Comparison of ENCODE assay signal across 21 cellular contexts in genomic region chr1:178899402-178899801, GRCh38. TPM values are rescaled to one million over a fixed set of nuclear protein-coding genes. Genes with fewer than 3 reads are reported as not detected.
A peak's percentile ranks its signal among the peaks of the same experiment; 100 is the strongest.
DNase-seq lines count a peak whose midpoint lies in the region; ATAC-seq, FAIRE-seq and TF ChIP-seq lines count a peak whose summit lies in the region.
"Had no signal": no experiment of that assay in that cellular context is flagged by ENCODE, and none has a peak within 500 bp of the region (broad histone marks: within the 10 kb centered on the region; RNA-seq: fewer than 3 reads in every experiment).

No MANE protein-coding gene starts in this region.

- FAIRE-seq in pancreas (lab: Jason Lieb, UNC) = peak; percentile 57
- FAIRE-seq: GM12891, GM18507, H1 had no signal

- intact Hi-C loops in activated CD8-positive, alpha-beta T cell treated with anti-CD3 and anti-CD28 coated beads for 36 hours (cut with micrococcal nuclease) = no loop called here
- intact Hi-C loops in pancreas (cut with DNase I) (no loop called here), esophagus muscularis mucosa (cut with DNase I) (no loop called here)

- H3K27ac ChIP-seq in pancreas (no peak overlapping the region), esophagus muscularis mucosa (replicated peaks in 1 of 4) (no peak overlapping the region)
- H3K27ac ChIP-seq: 22Rv1 had no signal

- TF ChIP-seq EP300 in esophagus muscularis mucosa (IDR thresholded peaks at IDR 0.05) = no peak

- no peak overlapping the region for H3K4me3 Mint-ChIP-seq in activated CD8-positive, alpha-beta T cell treated with anti-CD3 and anti-CD28 coated beads, Interleukin-2, amount 10 ng/mL, durations not matched to agents 7 days and 5 days
- no peak overlapping the region for H3K4me3 Mint-ChIP-seq in activated CD8-positive, alpha-beta T cell treated with anti-CD3 and anti-CD28 coated beads for 36 hours
- H3K4me3 Mint-ChIP-seq in IgD-negative memory B cell = peak overlapping the region in 1 of 4 donors; percentile 6
- H3K4me3 Mint-ChIP-seq in activated naive CD8-positive, alpha-beta T cell treated with anti-CD3 and anti-CD28 coated beads, Interleukin-2, amount 10 ng/mL, durations not matched to agents 7 days and 5 days = peak overlapping the region; percentile 18
- H3K4me3 Mint-ChIP-seq: CD4-positive, CD25-positive, alpha-beta regulatory T cell had no signal

- no peaks in the 10 kb centered on the region for H3K9me3 Mint-ChIP-seq in activated CD8-positive, alpha-beta T cell treated with anti-CD3 and anti-CD28 coated beads, Interleukin-2, amount 10 ng/mL, durations not matched to agents 7 days and 5 days (ENCODE audit: insufficient read depth)
- H3K9me3 Mint-ChIP-seq in activated CD8-positive, alpha-beta T cell treated with anti-CD3 and anti-CD28 coated beads for 36 hours = peaks cover 3% of the 10 kb centered on the region
- peaks cover 2 to 12% (median 8%) of the 10 kb centered on the region in 3 donors for H3K9me3 Mint-ChIP-seq in IgD-negative memory B cell
- peaks cover 2% of the 10 kb centered on the region for H3K9me3 Mint-ChIP-seq in activated naive CD8-positive, alpha-beta T cell treated with anti-CD3 and anti-CD28 coated beads, Interleukin-2, amount 10 ng/mL, durations not matched to agents 7 days and 5 days

- H3K4me3 ChIP-seq in pancreas = no peak overlapping the region
- no peak overlapping the region for H3K4me3 ChIP-seq in esophagus muscularis mucosa

- H3K36me3 ChIP-seq in pancreas = no peaks in the 10 kb centered on the region
- peaks cover 0 to 15% (median 5%) of the 10 kb centered on the region in 4 donors for H3K36me3 ChIP-seq in esophagus muscularis mucosa
- H3K36me3 ChIP-seq: BE2C had no signal

- H3K4me1 ChIP-seq in pancreas = no peaks in the 10 kb centered on the region
- no peaks in the 10 kb centered on the region for H3K4me1 ChIP-seq in esophagus muscularis mucosa
- H3K4me1 ChIP-seq: BE2C, Caco-2 had no signal

- H3K36me3 Mint-ChIP-seq in activated CD8-positive, alpha-beta T cell treated with anti-CD3 and anti-CD28 coated beads, Interleukin-2, amount 10 ng/mL, durations not matched to agents 7 days and 5 days (ENCODE audit: low read depth) = peaks cover 5% of the 10 kb centered on the region
- H3K36me3 Mint-ChIP-seq in activated CD8-positive, alpha-beta T cell treated with anti-CD3 and anti-CD28 coated beads for 36 hours (ENCODE audit: low read depth) = peaks cover 21% of the 10 kb centered on the region
- peaks cover 27% of the 10 kb centered on the region for H3K36me3 Mint-ChIP-seq in IgD-negative memory B cell
- peaks cover 6% of the 10 kb centered on the region for H3K36me3 Mint-ChIP-seq in activated naive CD8-positive, alpha-beta T cell treated with anti-CD3 and anti-CD28 coated beads, Interleukin-2, amount 10 ng/mL, durations not matched to agents 7 days and 5 days

- H3K4me1 Mint-ChIP-seq in activated CD8-positive, alpha-beta T cell treated with anti-CD3 and anti-CD28 coated beads, Interleukin-2, amount 10 ng/mL, durations not matched to agents 7 days and 5 days (ENCODE audit: low read depth) = peaks cover 3% of the 10 kb centered on the region
- H3K4me1 Mint-ChIP-seq in activated CD8-positive, alpha-beta T cell treated with anti-CD3 and anti-CD28 coated beads for 36 hours (ENCODE audit: low read depth) = peaks cover 10% of the 10 kb centered on the region
- peaks cover 8 to 32% (median 10%) of the 10 kb centered on the region in 3 donors for H3K4me1 Mint-ChIP-seq in IgD-negative memory B cell
- H3K4me1 Mint-ChIP-seq in activated naive CD8-positive, alpha-beta T cell treated with anti-CD3 and anti-CD28 coated beads, Interleukin-2, amount 10 ng/mL, durations not matched to agents 7 days and 5 days = peaks cover 3% of the 10 kb centered on the region

- ATAC-seq in activated CD8-positive, alpha-beta T cell treated with anti-CD3 and anti-CD28 coated beads, Interleukin-2, amount 10 ng/mL, durations not matched to agents 7 days and 5 days = no peak
- ATAC-seq in activated CD8-positive, alpha-beta T cell treated with anti-CD3 and anti-CD28 coated beads for 36 hours = no peak
- ATAC-seq in activated naive CD8-positive, alpha-beta T cell treated with anti-CD3 and anti-CD28 coated beads, Interleukin-2, amount 10 ng/mL, durations not matched to agents 7 days and 5 days (ENCODE audit: low read depth) = no peak
- ATAC-seq in pancreas (no peak), GM18517 (IDR thresholded peaks at IDR 0.05; ENCODE audit: unreplicated experiment) (no peak)

- H3K27me3 Mint-ChIP-seq in activated CD8-positive, alpha-beta T cell treated with anti-CD3 and anti-CD28 coated beads, Interleukin-2, amount 10 ng/mL, durations not matched to agents 7 days and 5 days (ENCODE audit: low read depth) = no peaks in the 10 kb centered on the region
- H3K27me3 Mint-ChIP-seq in activated CD8-positive, alpha-beta T cell treated with anti-CD3 and anti-CD28 coated beads for 36 hours = no peaks in the 10 kb centered on the region
- H3K27me3 Mint-ChIP-seq in IgD-negative memory B cell = no peaks in the 10 kb centered on the region
- H3K27me3 Mint-ChIP-seq in activated naive CD8-positive, alpha-beta T cell treated with anti-CD3 and anti-CD28 coated beads, Interleukin-2, amount 10 ng/mL, durations not matched to agents 7 days and 5 days = no peaks in the 10 kb centered on the region

- WGBS in pancreas, 2 donors = 84 to 85% methylated on average over 2 of the region's 2 CpGs
- 91% methylated on average over 2 of the region's 2 CpGs for WGBS in esophagus muscularis mucosa

- no peak for DNase-seq in activated CD8-positive, alpha-beta T cell treated with anti-CD3 and anti-CD28 coated beads, Interleukin-2, amount 10 ng/mL, durations not matched to agents 7 days and 5 days
- DNase-seq in activated CD8-positive, alpha-beta T cell treated with anti-CD3 and anti-CD28 coated beads for 36 hours = no peak
- DNase-seq in activated naive CD8-positive, alpha-beta T cell treated with anti-CD3 and anti-CD28 coated beads, Interleukin-2, amount 10 ng/mL, durations not matched to agents 7 days and 5 days = no peak
- DNase-seq in pancreas (no peak), esophagus muscularis mucosa (ENCODE audit: extremely low spot score) (no peak), HPDE6-E6E7 (ENCODE audit: extremely low spot score) (no peak)
- DNase-seq: BE2C, Caco-2, EL, KBM-7, MV-4-11, NCI-H1694 treated with DMSO at 0.1 percent for 48 hours, NCI-H226, NCI-H524 had no signal

- no peak for TF ChIP-seq POLR2A in esophagus muscularis mucosa (IDR thresholded peaks at IDR 0.05; ENCODE audit: low read depth)

- H3K9me3 ChIP-seq in pancreas = no peaks in the 10 kb centered on the region
- no peaks in the 10 kb centered on the region for H3K9me3 ChIP-seq in esophagus muscularis mucosa
- H3K9me3 ChIP-seq: BE2C, Caco-2 had no signal

- peak overlapping the region; percentile 35 for H3K27ac Mint-ChIP-seq in activated CD8-positive, alpha-beta T cell treated with anti-CD3 and anti-CD28 coated beads, Interleukin-2, amount 10 ng/mL, durations not matched to agents 7 days and 5 days
- no peak overlapping the region for H3K27ac Mint-ChIP-seq in activated CD8-positive, alpha-beta T cell treated with anti-CD3 and anti-CD28 coated beads for 36 hours
- peak overlapping the region; percentile 29 to 82 (median 68) for H3K27ac Mint-ChIP-seq in IgD-negative memory B cell
- peak overlapping the region; percentile 57 for H3K27ac Mint-ChIP-seq in activated naive CD8-positive, alpha-beta T cell treated with anti-CD3 and anti-CD28 coated beads, Interleukin-2, amount 10 ng/mL, durations not matched to agents 7 days and 5 days

- H3K27me3 ChIP-seq in pancreas = no peaks in the 10 kb centered on the region
- H3K27me3 ChIP-seq in esophagus muscularis mucosa = no peaks in the 10 kb centered on the region
- H3K27me3 ChIP-seq: BE2C had no signal

- POLR2A ChIA-PET in activated CD8-positive, alpha-beta T cell treated with anti-CD3 and anti-CD28 coated beads, Interleukin-2, amount 10 ng/mL, durations not matched to agents 7 days and 5 days (lab: Charles Lee) = no interaction called here
- POLR2A ChIA-PET in activated CD8-positive, alpha-beta T cell treated with anti-CD3 and anti-CD28 coated beads for 36 hours (lab: Charles Lee) = no interaction called here
- POLR2A ChIA-PET in activated naive CD8-positive, alpha-beta T cell treated with anti-CD3 and anti-CD28 coated beads, Interleukin-2, amount 10 ng/mL, durations not matched to agents 7 days and 5 days (lab: Charles Lee) = no interaction called here

- CTCF ChIA-PET in activated CD8-positive, alpha-beta T cell treated with anti-CD3 and anti-CD28 coated beads, Interleukin-2, amount 10 ng/mL, durations not matched to agents 7 days and 5 days (lab: Charles Lee) = interaction anchor here (1.4 kb wide), 1 partner anchor 104 kb away, joined by 4 read pairs; no protein-coding TSS in a partner anchor
- CTCF ChIA-PET in activated CD8-positive, alpha-beta T cell treated with anti-CD3 and anti-CD28 coated beads for 36 hours (lab: Charles Lee) = no interaction called here

- TF ChIP-seq CTCF in activated CD8-positive, alpha-beta T cell treated with anti-CD3 and anti-CD28 coated beads for 36 hours (IDR thresholded peaks at IDR 0.05) = no peak
- TF ChIP-seq CTCF in pancreas (IDR thresholded peaks at IDR 0.05) = no peak
- TF ChIP-seq CTCF in esophagus muscularis mucosa (IDR thresholded peaks at IDR 0.05) = no peak

RNA-seq across cellular contexts. Expression of gene ANGPTL1, which starts 28.5 kb away (rescaled TPM):
- not detected for total RNA-seq in activated CD8-positive, alpha-beta T cell treated with anti-CD3 and anti-CD28 coated beads, Interleukin-2, amount 10 ng/mL, durations not matched to agents 7 days and 5 days
- total RNA-seq in activated CD8-positive, alpha-beta T cell treated with anti-CD3 and anti-CD28 coated beads for 36 hours = not detected
- polyA plus RNA-seq in IgD-negative memory B cell = 0.58 TPM
- total RNA-seq in activated naive CD8-positive, alpha-beta T cell treated with anti-CD3 and anti-CD28 coated beads, Interleukin-2, amount 10 ng/mL, durations not matched to agents 7 days and 5 days = not detected
- total RNA-seq in pancreas = 10 to 100 TPM in 1 of 6 donors, 1 to 10 TPM in 5; 2.9 to 10.1 (median 4.6) TPM
- polyA plus RNA-seq in pancreas = 1 to 10 TPM; 2.5 to 9.5 TPM
- 100 to 1,000 TPM; 149 to 206 (median 172) TPM for total RNA-seq in esophagus muscularis mucosa
- total RNA-seq: Caco-2; CD4-positive, CD25-positive, alpha-beta regulatory T cell; H1 had no signal
- polyA plus RNA-seq: CD4-positive, CD25-positive, alpha-beta regulatory T cell; H1 had no signal

Comparison
In these comparisons a context has a peak if more than half of its experiments do, and no peak if none do; other contexts are left out.
1. RNA of gene ANGPTL1, which starts 28.5 kb away (total RNA-seq): 149 to 206 TPM in esophagus muscularis mucosa; 2.9 to 10.1 TPM in pancreas, not detected in activated CD8-positive, alpha-beta T cell treated with anti-CD3 and anti-CD28 coated beads, Interleukin-2, amount 10 ng/mL, durations not matched to agents 7 days and 5 days, not detected in activated CD8-positive, alpha-beta T cell treated with anti-CD3 and anti-CD28 coated beads for 36 hours and not detected in activated naive CD8-positive, alpha-beta T cell treated with anti-CD3 and anti-CD28 coated beads, Interleukin-2, amount 10 ng/mL, durations not matched to agents 7 days and 5 days; every median in the first group is over 10 times any median in the second.